Comparison of ENCODE assay signal across 14 cellular contexts in genomic region chr7:116724560-116725231, GRCh38. TPM values are rescaled to one million over a fixed set of nuclear protein-coding genes. Genes with fewer than 3 reads are reported as not detected.
DNase-seq lines count a peak whose midpoint lies in the region; ATAC-seq and TF ChIP-seq lines count a peak whose summit lies in the region.
"Had no signal": no experiment of that assay in that cellular context is flagged by ENCODE, and none has a peak within 500 bp of the region (broad histone marks: within the 10 kb centered on the region; RNA-seq: fewer than 3 reads in every experiment).

No MANE protein-coding gene starts in this region.

- H3K27me3 ChIP-seq in HAP-1 (ENCODE audit: low read depth): no peaks in the 10 kb centered on the region
- no peaks in the 10 kb centered on the region for H3K27me3 ChIP-seq in Panc1 (ENCODE audit: control insufficient read depth, insufficient read depth, low read length)

- H3K27ac Mint-ChIP-seq in progenitor cell of endocrine pancreas: peak overlapping the region; percentile 67
- no peak overlapping the region for H3K27ac Mint-ChIP-seq in activated naive CD8-positive, alpha-beta T cell treated with anti-CD3 and anti-CD28 coated beads for 36 hours
- H3K27ac Mint-ChIP-seq: CD14-positive monocyte had no signal

- peaks cover 4% of the 10 kb centered on the region for H3K36me3 Mint-ChIP-seq in progenitor cell of endocrine pancreas (ENCODE audit: insufficient read depth)
- H3K36me3 Mint-ChIP-seq in activated naive CD8-positive, alpha-beta T cell treated with anti-CD3 and anti-CD28 coated beads for 36 hours: no peaks in the 10 kb centered on the region
- H3K36me3 Mint-ChIP-seq: CD14-positive monocyte had no signal

- peak; percentile 77 for ATAC-seq in Panc1
- ATAC-seq: Right ventricle myocardium inferior had no signal

- TSS peak; percentile 45 for BruUV-seq in Panc1 (replicated peaks; lab: Mats Ljungman, UMichigan)

- H3K4me1 ChIP-seq in HAP-1: no peaks in the 10 kb centered on the region; the same call in 1 of the 2 replicates
- H3K4me1 ChIP-seq in Panc1 (ENCODE audit: control insufficient read depth, insufficient read depth, low read length): peaks cover 27% of the 10 kb centered on the region

- H3K27me3 Mint-ChIP-seq in progenitor cell of endocrine pancreas: no peaks in the 10 kb centered on the region
- no peaks in the 10 kb centered on the region for H3K27me3 Mint-ChIP-seq in activated naive CD8-positive, alpha-beta T cell treated with anti-CD3 and anti-CD28 coated beads for 36 hours

- peak overlapping the region; percentile 68 for H3K4me3 Mint-ChIP-seq in progenitor cell of endocrine pancreas (ENCODE audit: low read depth)
- H3K4me3 Mint-ChIP-seq in activated naive CD8-positive, alpha-beta T cell treated with anti-CD3 and anti-CD28 coated beads for 36 hours: no peak overlapping the region
- H3K4me3 Mint-ChIP-seq: CD14-positive monocyte had no signal

- peak overlapping the region; percentile 88 for H3K27ac ChIP-seq in Panc1 (ENCODE audit: low read length)
- H3K27ac ChIP-seq: PC-9 had no signal

- POLR2A ChIA-PET in Panc1 (lab: Charles Lee): no interaction called here

- no peak for TF ChIP-seq CTCF in Panc1 (IDR thresholded peaks at IDR 0.05)
- TF ChIP-seq CTCF in progenitor cell of endocrine pancreas (IDR thresholded peaks at IDR 0.05; ENCODE audit: unreplicated experiment): no peak

- H3K9me3 ChIP-seq in HAP-1 (no peaks in the 10 kb centered on the region), Panc1 (ENCODE audit: control insufficient read depth, insufficient read depth, low read depth, low read length) (no peaks in the 10 kb centered on the region)

- intact Hi-C loops in Panc1 (cut with micrococcal nuclease; ENCODE audit: unreplicated experiment): no loop called here

- H3K36me3 ChIP-seq in HAP-1 (replicated peaks) (no peaks in the 10 kb centered on the region), Panc1 (ENCODE audit: control insufficient read depth, insufficient read depth, low read length) (no peaks in the 10 kb centered on the region; the same call in 1 of the 2 replicates)

- peak; percentile 15 for DNase-seq in NCI-H2227 treated with DMSO at 0.1 percent for 48 hours (lab: John Stamatoyannopoulos, UW)
- no peak for DNase-seq in NCI-H2227 (lab: John Stamatoyannopoulos, UW; ENCODE audit: unreplicated experiment)
- no peak for DNase-seq in HAP-1 (ENCODE audit: low spot score in 2 of 2)
- no peak for DNase-seq in Panc1 (ENCODE audit: low read depth, low spot score)
- DNase-seq in progenitor cell of endocrine pancreas (ENCODE audit: low spot score, unreplicated experiment): no peak
- DNase-seq in stimulated activated CD4-positive, alpha-beta T cell treated with anti-CD3 and anti-CD28 coated beads, Interleukin-1b, Interleukin-23, amount 100 ng/mL, for 48 hours: no peak
- no peak for DNase-seq in COLO668 (lab: John Stamatoyannopoulos, UW; ENCODE audit: unreplicated experiment)
- no peak for DNase-seq in activated naive CD8-positive, alpha-beta T cell treated with anti-CD3 and anti-CD28 coated beads for 36 hours
- DNase-seq: NCI-H1048, NCI-H187, PC-9, T-helper 2 cell had no signal

- no peaks in the 10 kb centered on the region for H3K9me3 Mint-ChIP-seq in progenitor cell of endocrine pancreas (ENCODE audit: low read depth)
- peaks cover 1% of the 10 kb centered on the region for H3K9me3 Mint-ChIP-seq in activated naive CD8-positive, alpha-beta T cell treated with anti-CD3 and anti-CD28 coated beads for 36 hours

- H3K4me3 ChIP-seq in HAP-1 (peak overlapping the region; percentile 42), Panc1 (ENCODE audit: low read depth in 2 of 2, low read length in 2 of 2) (peak overlapping the region; percentile 29 to 67)
- H3K4me3 ChIP-seq: PC-9 had no signal

- CTCF ChIA-PET in Panc1 (lab: Charles Lee): no interaction called here

- in situ Hi-C loops in HAP-1 (cut with MboI; ENCODE audit: low sequenced_read_pairs): no loop called here
- in situ Hi-C loops in Panc1 (cut with HindIII; ENCODE audit: low pct_unique_long_range_greater_than_20kb, low sequenced_read_pairs): no loop called here

- H3K4me1 Mint-ChIP-seq in progenitor cell of endocrine pancreas (ENCODE audit: low read depth): peaks cover 27% of the 10 kb centered on the region
- H3K4me1 Mint-ChIP-seq in activated naive CD8-positive, alpha-beta T cell treated with anti-CD3 and anti-CD28 coated beads for 36 hours: no peaks in the 10 kb centered on the region

RNA-seq across cellular contexts. Expression of gene MET, which starts 52.7 kb away (rescaled TPM):
- 103 TPM for total RNA-seq in Panc1 (2021; ENCODE audit: unreplicated experiment)
- polyA plus RNA-seq in Panc1 (2012; ENCODE audit: insufficient read length): 33.7 TPM
- total RNA-seq in progenitor cell of endocrine pancreas: 44.4 and 46.0 TPM in 2 replicates
- under 1 TPM; 0.58 to 0.72 TPM for total RNA-seq in activated naive CD8-positive, alpha-beta T cell treated with anti-CD3 and anti-CD28 coated beads for 36 hours
- polyA plus RNA-seq: CD14-positive monocyte had no signal

Comparison
In these comparisons a context has a peak if more than half of its experiments do, and no peak if none do; other contexts are left out.
1. RNA of gene MET, which starts 52.7 kb away (total RNA-seq): 103 TPM in Panc1 (single experiment) and 44.4 to 46.0 TPM in progenitor cell of endocrine pancreas; 0.58 to 0.72 TPM in activated naive CD8-positive, alpha-beta T cell treated with anti-CD3 and anti-CD28 coated beads for 36 hours; every median in the first group is over 10 times any median in the second.